22 cellular contexts compared by ENCODE assay signal in genomic region chr17:57453841-57454240, GRCh38.
"Had no signal": no experiment of that assay in that cellular context is flagged by ENCODE, and none has a peak within 500 bp of the region (broad histone marks: within the 10 kb centered on the region; RNA-seq: fewer than 3 reads in every experiment).

No MANE protein-coding gene starts in this region.

- H3K27me3 Mint-ChIP-seq: activated CD8-positive, alpha-beta memory T cell treated with anti-CD3 and anti-CD28 coated beads, Interleukin-2, amount 10 ng/mL, durations not matched to agents 7 days and 5 days; activated naive CD4-positive, alpha-beta T cell treated with anti-CD3 and anti-CD28 coated beads, Interleukin-2, amount 10 ng/mL, durations not matched to agents 7 days and 5 days; progenitor cell of endocrine pancreas; type B pancreatic cell had no signal

- H3K4me2 ChIP-seq: hepatocyte had no signal

- DNase-seq: activated CD4-positive, CD25-positive, alpha-beta regulatory T cell treated with anti-CD3 and anti-CD28 coated beads, Interleukin-2, amount 50 U/mL, for 72 hours; activated CD8-positive, alpha-beta memory T cell treated with anti-CD3 and anti-CD28 coated beads, Interleukin-2, amount 10 ng/mL, durations not matched to agents 7 days and 5 days; activated naive CD4-positive, alpha-beta T cell treated with anti-CD3 and anti-CD28 coated beads, Interleukin-2, amount 10 ng/mL, durations not matched to agents 7 days and 5 days; activated T-cell treated with anti-CD3 and anti-CD28 coated beads, Interleukin-2, amount 50 U/mL, for 1 hour; colonic mucosa; left ventricle myocardium superior; mesenchymal stem cell; nephron progenitor cell; occipital lobe; stimulated activated CD4-positive, alpha-beta T cell treated with anti-CD3 and anti-CD28 coated beads, Interleukin-15, amount 100 ng/mL, for 24 hours; stimulated activated CD4-positive, alpha-beta T cell treated with anti-CD3 and anti-CD28 coated beads, Interleukin-4, amount 100 ng/mL, for 4 hours; stimulated activated CD8-positive, alpha-beta memory T cell treated with anti-CD3 and anti-CD28 coated beads, Interleukin-4, amount 100 ng/mL, for 48 hours; stimulated activated naive CD8-positive, alpha-beta T cell treated with anti-CD3 and anti-CD28 coated beads, Interleukin-15, Interleukin-2, amounts not matched to agents 100 U/mL and 50 U/mL, for 24 hours; T-helper 1 cell had no signal

- H3K27ac ChIP-seq: cardiac muscle cell, colonic mucosa, esophagus muscularis mucosa, hepatocyte, right atrium auricular region had no signal

- H3K9me3 Mint-ChIP-seq: activated naive CD4-positive, alpha-beta T cell treated with anti-CD3 and anti-CD28 coated beads, Interleukin-2, amount 10 ng/mL, durations not matched to agents 7 days and 5 days; nephron progenitor cell; type B pancreatic cell had no signal

- H3K27ac Mint-ChIP-seq: activated naive CD4-positive, alpha-beta T cell treated with anti-CD3 and anti-CD28 coated beads, Interleukin-2, amount 10 ng/mL, durations not matched to agents 7 days and 5 days; progenitor cell of endocrine pancreas; type B pancreatic cell had no signal

- ATAC-seq: activated CD8-positive, alpha-beta memory T cell treated with anti-CD3 and anti-CD28 coated beads, Interleukin-2, amount 10 ng/mL, durations not matched to agents 7 days and 5 days; left ventricle myocardium superior; stimulated activated naive CD8-positive, alpha-beta T cell treated with anti-CD3 and anti-CD28 coated beads, Interleukin-15, Interleukin-2, amounts not matched to agents 100 U/mL and 50 U/mL, for 24 hours had no signal

- H3K4me3 Mint-ChIP-seq: activated CD8-positive, alpha-beta memory T cell treated with anti-CD3 and anti-CD28 coated beads, Interleukin-2, amount 10 ng/mL, durations not matched to agents 7 days and 5 days; activated naive CD4-positive, alpha-beta T cell treated with anti-CD3 and anti-CD28 coated beads, Interleukin-2, amount 10 ng/mL, durations not matched to agents 7 days and 5 days; nephron progenitor cell; type B pancreatic cell had no signal

- H3K4me3 ChIP-seq: adrenal gland, cardiac muscle cell, colonic mucosa, esophagus muscularis mucosa, hepatocyte, right atrium auricular region, skin epidermis had no signal

- H3K9me3 ChIP-seq: adrenal gland, colonic mucosa, esophagus muscularis mucosa, right atrium auricular region had no signal

- H3K27me3 ChIP-seq: adrenal gland, cardiac muscle cell, colonic mucosa, esophagus muscularis mucosa, hepatocyte, right atrium auricular region had no signal

- H3K36me3 ChIP-seq: adrenal gland, cardiac muscle cell, colonic mucosa, esophagus muscularis mucosa, right atrium auricular region had no signal

- H3K4me1 ChIP-seq: colonic mucosa had no signal

- H2AFZ ChIP-seq: hepatocyte had no signal
